10 cellular contexts compared by ENCODE assay signal in genomic region chr2:127174977-127175376, GRCh38. TPM values are rescaled to one million over a fixed set of nuclear protein-coding genes. Genes with fewer than 3 reads are reported as not detected.
DNase-seq lines count a peak whose midpoint lies in the region; ATAC-seq and TF ChIP-seq lines count a peak whose summit lies in the region.
"Had no signal": no experiment of that assay in that cellular context is flagged by ENCODE, and none has a peak within 500 bp of the region (broad histone marks: within the 10 kb centered on the region; RNA-seq: fewer than 3 reads in every experiment).

No MANE protein-coding gene starts in this region.

- H2AFZ ChIP-seq in mesenchymal stem cell (ENCODE audit: low read depth, low read length), result no peak overlapping the region

- no peak overlapping the region for H3K4me3 ChIP-seq in colonic mucosa
- H3K4me3 ChIP-seq in mesenchymal stem cell (ENCODE audit: insufficient read depth in 1 of 2, low read depth in 1 of 2, low read length in 2 of 2), result no peak overlapping the region
- H3K4me3 ChIP-seq in urinary bladder (ENCODE audit: low read depth, low read length), result no peak overlapping the region

- no peak overlapping the region for H3K4me2 ChIP-seq in mesenchymal stem cell (ENCODE audit: low read length, poor library complexity, severe bottlenecking)

- no peak overlapping the region for H4K8ac ChIP-seq in mesenchymal stem cell (ENCODE audit: low read length)

- H3K9ac ChIP-seq in colonic mucosa (ENCODE audit: low read depth in 2 of 2, low read length in 2 of 2) (no peak overlapping the region), mesenchymal stem cell (ENCODE audit: low read length) (peak overlapping the region; percentile 92)

- WGBS in mesenchymal stem cell, result 66% methylated on average over 8 of the region's 8 CpGs
- WGBS in urinary bladder, result 20% methylated on average over 8 of the region's 8 CpGs

- H3K79me1 ChIP-seq in mesenchymal stem cell (replicated peaks; ENCODE audit: low read length, poor library complexity, severe bottlenecking), result no peaks in the 10 kb centered on the region

- no peak for TF ChIP-seq CTCF in colonic mucosa (IDR thresholded peaks at IDR 0.05)

- H3K36me3 Mint-ChIP-seq in stimulated activated effector memory CD8-positive, alpha-beta T cell treated with anti-CD3 and anti-CD28 coated beads, Interleukin-12 subunit alpha, Interleukin-12 subunit beta, amount 100 ng/mL, for 72 hours, result no peaks in the 10 kb centered on the region
- H3K36me3 Mint-ChIP-seq: activated naive CD4-positive, alpha-beta T cell treated with anti-CD3 and anti-CD28 coated beads, Interleukin-2, amount 50 U/mL, for 24 hours had no signal

- no peaks in the 10 kb centered on the region for H3K4me1 Mint-ChIP-seq in stimulated activated effector memory CD8-positive, alpha-beta T cell treated with anti-CD3 and anti-CD28 coated beads, Interleukin-12 subunit alpha, Interleukin-12 subunit beta, amount 100 ng/mL, for 72 hours
- H3K4me1 Mint-ChIP-seq: activated naive CD4-positive, alpha-beta T cell treated with anti-CD3 and anti-CD28 coated beads, Interleukin-2, amount 50 U/mL, for 24 hours; naive B cell had no signal

- H3K4me3 Mint-ChIP-seq in stimulated activated effector memory CD8-positive, alpha-beta T cell treated with anti-CD3 and anti-CD28 coated beads, Interleukin-12 subunit alpha, Interleukin-12 subunit beta, amount 100 ng/mL, for 72 hours, result no peak overlapping the region
- H3K4me3 Mint-ChIP-seq: activated naive CD4-positive, alpha-beta T cell treated with anti-CD3 and anti-CD28 coated beads, Interleukin-2, amount 50 U/mL, for 24 hours; naive B cell had no signal

- H3K14ac ChIP-seq in mesenchymal stem cell (ENCODE audit: low read length in 2 of 2), result no peak overlapping the region

- no peak for ATAC-seq in stimulated activated effector memory CD8-positive, alpha-beta T cell treated with anti-CD3 and anti-CD28 coated beads, Interleukin-12 subunit alpha, Interleukin-12 subunit beta, amount 100 ng/mL, for 72 hours
- no peak for ATAC-seq in HG02840 (IDR thresholded peaks at IDR 0.05; ENCODE audit: low FRiP score, unreplicated experiment)

- H3K4ac ChIP-seq in mesenchymal stem cell (ENCODE audit: low read depth in 1 of 2, low read length in 2 of 2), result no peak overlapping the region

- no peaks in the 10 kb centered on the region for H3K36me3 ChIP-seq in colonic mucosa
- H3K36me3 ChIP-seq in mesenchymal stem cell (ENCODE audit: control insufficient read depth in 1 of 2, insufficient read depth in 2 of 2, low read depth in 1 of 2, low read length in 2 of 2), result no peaks in the 10 kb centered on the region
- no peaks in the 10 kb centered on the region for H3K36me3 ChIP-seq in urinary bladder (ENCODE audit: insufficient read depth)

- H3K27ac Mint-ChIP-seq in stimulated activated effector memory CD8-positive, alpha-beta T cell treated with anti-CD3 and anti-CD28 coated beads, Interleukin-12 subunit alpha, Interleukin-12 subunit beta, amount 100 ng/mL, for 72 hours, result no peak overlapping the region
- H3K27ac Mint-ChIP-seq: activated naive CD4-positive, alpha-beta T cell treated with anti-CD3 and anti-CD28 coated beads, Interleukin-2, amount 50 U/mL, for 24 hours had no signal

- intact Hi-C loops in colonic mucosa (cut with DNase I), result loop anchor here (10.0 kb wide), 1 partner anchor 110 kb away; no protein-coding TSS in a partner anchor

- peak overlapping the region; percentile 67 for H3K27ac ChIP-seq in colonic mucosa
- no peak overlapping the region for H3K27ac ChIP-seq in mesenchymal stem cell (ENCODE audit: low read length, poor library complexity, severe bottlenecking)
- peak overlapping the region; percentile 79 for H3K27ac ChIP-seq in urinary bladder (ENCODE audit: low read depth)

- DNase-seq in NCI-H2196 (lab: John Stamatoyannopoulos, UW; ENCODE audit: unreplicated experiment) (peak; percentile 13), NCI-H2196 treated with DMSO at 0.1 percent for 48 hours (lab: John Stamatoyannopoulos, UW; ENCODE audit: unreplicated experiment) (no peak), colonic mucosa (peak; percentile 40), mesenchymal stem cell (peak; percentile 29), dedifferentiated amniotic fluid mesenchymal stem cell (ENCODE audit: extremely low spot score) (no peak)
- DNase-seq in stimulated activated effector memory CD8-positive, alpha-beta T cell treated with anti-CD3 and anti-CD28 coated beads, Interleukin-12 subunit alpha, Interleukin-12 subunit beta, amount 100 ng/mL, for 72 hours (ENCODE audit: low spot score in 2 of 2), result no peak
- DNase-seq: naive B cell had no signal

- H3K4me1 ChIP-seq in colonic mucosa (peaks cover 4% of the 10 kb centered on the region), mesenchymal stem cell (ENCODE audit: control insufficient read depth, insufficient read depth, low read depth, low read length) (peaks cover 10% of the 10 kb centered on the region), urinary bladder (ENCODE audit: insufficient read depth) (no peaks in the 10 kb centered on the region)

- H3K18ac ChIP-seq in mesenchymal stem cell (ENCODE audit: low read depth in 1 of 2, low read length in 2 of 2), result no peak overlapping the region

- H4K91ac ChIP-seq in mesenchymal stem cell (ENCODE audit: low read length), result peak overlapping the region; percentile 31

- H3K9me3 ChIP-seq in colonic mucosa (no peaks in the 10 kb centered on the region), mesenchymal stem cell (ENCODE audit: control insufficient read depth, low read length) (no peaks in the 10 kb centered on the region)

- H2AK5ac ChIP-seq in mesenchymal stem cell (ENCODE audit: low read length, severe bottlenecking), result peak overlapping the region; percentile 20

- H2BK5ac ChIP-seq in mesenchymal stem cell (ENCODE audit: low read depth, low read length, poor library complexity, severe bottlenecking), result no peak overlapping the region

- H2BK120ac ChIP-seq in mesenchymal stem cell (ENCODE audit: low read depth, low read length), result no peak overlapping the region

- H3K9me3 Mint-ChIP-seq in stimulated activated effector memory CD8-positive, alpha-beta T cell treated with anti-CD3 and anti-CD28 coated beads, Interleukin-12 subunit alpha, Interleukin-12 subunit beta, amount 100 ng/mL, for 72 hours, result no peaks in the 10 kb centered on the region
- H3K9me3 Mint-ChIP-seq: activated naive CD4-positive, alpha-beta T cell treated with anti-CD3 and anti-CD28 coated beads, Interleukin-2, amount 50 U/mL, for 24 hours had no signal

- no peak overlapping the region for H2BK15ac ChIP-seq in mesenchymal stem cell (ENCODE audit: low read depth, poor library complexity, severe bottlenecking)

- no peaks in the 10 kb centered on the region for H3K27me3 ChIP-seq in colonic mucosa
- no peaks in the 10 kb centered on the region for H3K27me3 ChIP-seq in mesenchymal stem cell (ENCODE audit: control insufficient read depth in 1 of 2, insufficient read depth in 1 of 2, low read length in 2 of 2)

- H2BK12ac ChIP-seq in mesenchymal stem cell (ENCODE audit: low read length in 2 of 2), result no peak overlapping the region

- H3K23ac ChIP-seq in mesenchymal stem cell (ENCODE audit: low read length in 2 of 2), result no peak overlapping the region

RNA-seq across cellular contexts. Expression of gene CYP27C1, which starts 45.1 kb away (rescaled TPM):
- under 1 TPM in 1 of 2 donors, not detected in 1; 0.19 TPM for total RNA-seq in colonic mucosa
- 0.35 TPM for polyA plus RNA-seq in mesenchymal stem cell (2013, experiment 1 of 2)
- 0.27 TPM for polyA plus RNA-seq in mesenchymal stem cell (2013, experiment 2 of 2)
- 7.8 TPM for total RNA-seq in urinary bladder
- 0.70 TPM for polyA plus RNA-seq in urinary bladder

Comparison
In these comparisons a context has a peak if more than half of its experiments do, and no peak if none do; other contexts are left out.
1. DNase-seq: peak in NCI-H2196 (single experiment), colonic mucosa (single experiment) and mesenchymal stem cell (single experiment); none in NCI-H2196 treated with DMSO at 0.1 percent for 48 hours (single experiment), stimulated activated effector memory CD8-positive, alpha-beta T cell treated with anti-CD3 and anti-CD28 coated beads, Interleukin-12 subunit alpha, Interleukin-12 subunit beta, amount 100 ng/mL, for 72 hours (0 of 2) and dedifferentiated amniotic fluid mesenchymal stem cell (single experiment).